9 cellular contexts compared by ENCODE assay signal in the genomic region with DNA sequence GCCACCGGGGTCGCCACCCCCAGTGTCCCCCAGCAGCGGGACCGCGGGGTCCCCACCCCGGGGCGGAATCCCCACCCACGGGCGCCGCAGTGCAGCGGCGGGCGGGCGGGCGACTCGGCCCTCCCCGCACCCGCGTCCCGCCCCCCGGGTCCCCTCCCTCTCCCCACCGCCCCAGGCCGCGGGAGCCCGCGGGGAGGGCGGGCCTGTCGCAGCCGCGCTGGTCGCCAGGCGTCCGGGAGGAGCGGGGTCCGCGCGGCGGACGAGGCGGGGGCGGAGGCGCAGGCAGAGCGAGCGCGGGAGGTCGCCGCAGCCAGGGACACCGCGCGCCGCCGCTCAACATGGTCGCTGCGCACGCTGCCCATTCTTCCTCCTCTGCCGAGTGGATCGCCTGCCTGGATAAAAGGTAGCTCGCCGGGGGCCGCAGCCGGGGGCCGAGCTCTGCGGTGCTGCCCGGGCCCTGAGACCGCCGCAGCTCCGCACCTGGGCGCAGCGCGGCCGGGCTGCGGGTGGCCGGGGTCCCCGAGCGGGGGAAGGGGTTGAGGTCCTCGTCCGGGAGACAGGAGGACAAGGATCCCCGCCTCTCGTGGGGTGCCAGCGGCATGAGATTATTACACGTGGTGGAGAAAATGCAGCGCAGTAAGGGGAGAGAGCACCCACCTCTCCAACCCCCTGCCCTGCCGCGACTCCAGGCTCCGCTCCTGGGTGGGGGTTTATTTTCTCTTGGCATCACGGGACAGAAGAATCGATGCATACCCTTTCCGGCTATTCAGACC. TPM values are rescaled to one million over a fixed set of nuclear protein-coding genes. Genes with fewer than 3 reads are reported as not detected.
DNase-seq lines count a peak whose midpoint lies in the region; ATAC-seq and TF ChIP-seq lines count a peak whose summit lies in the region.
"Had no signal": no experiment of that assay in that cellular context is flagged by ENCODE, and none has a peak within 500 bp of the region (broad histone marks: within the 10 kb centered on the region; RNA-seq: fewer than 3 reads in every experiment).

RAPGEF4 (plus strand) TSS at position 200 of the 773 bp plus-strand sequence; CDS start at position 339, 139 bp downstream.

- H2AFZ ChIP-seq in PC-9, result peak within 1 kb of the TSS; percentile 63

- no peaks in the 10 kb centered on the region for H3F3A ChIP-seq in PC-9 (ENCODE audit: insufficient read depth, low read depth)

- no peaks in the 10 kb centered on the region for H3K79me2 ChIP-seq in PC-9 (ENCODE audit: low read depth)

- H3K9me3 Mint-ChIP-seq in endothelial cell (ENCODE audit: unreplicated experiment), result no peaks in the 10 kb centered on the region
- no peaks in the 10 kb centered on the region for H3K9me3 Mint-ChIP-seq in naive thymus-derived CD4-positive, alpha-beta T cell

- H3K27me3 ChIP-seq in PC-9 (ENCODE audit: insufficient read depth, low read depth), result 0 out of 2 replicates have a peak, but pooled peaks cover 2% of the 10 kb centered on the region
- H3K27me3 ChIP-seq in naive thymus-derived CD4-positive, alpha-beta T cell (ENCODE audit: control insufficient read depth in 2 of 2, insufficient read depth in 2 of 2, low read length in 2 of 2), result peaks cover 0 to 9% of the 10 kb centered on the region in 2 donors

- intact Hi-C loops in PC-9 (cut with micrococcal nuclease; ENCODE audit: unreplicated experiment), result no loop called here
- intact Hi-C loops in naive thymus-derived CD4-positive, alpha-beta T cell (cut with micrococcal nuclease), result no loop called here

- no peaks in the 10 kb centered on the region for H3K9me2 ChIP-seq in PC-9 (ENCODE audit: insufficient read depth)

- no TSS peak for BruUV-seq in PC-9 (replicated peaks; lab: Mats Ljungman, UMichigan)

- H3K9me3 ChIP-seq in PC-9 (ENCODE audit: insufficient read depth, low read depth), result no peaks in the 10 kb centered on the region
- no peaks in the 10 kb centered on the region for H3K9me3 ChIP-seq in naive thymus-derived CD4-positive, alpha-beta T cell (ENCODE audit: control insufficient read depth in 2 of 3, low read length in 3 of 3)

- TF ChIP-seq CTCF in PC-9 (conservative IDR thresholded peaks at IDR 0.05), result no peak
- no peak for TF ChIP-seq CTCF in endothelial cell (IDR thresholded peaks at IDR 0.05; ENCODE audit: unreplicated experiment)

- peaks cover 10% of the 10 kb centered on the region for H3K27me3 Mint-ChIP-seq in endothelial cell (ENCODE audit: unreplicated experiment)
- H3K27me3 Mint-ChIP-seq in naive thymus-derived CD4-positive, alpha-beta T cell, result peaks cover 47 to 73% (median 62%) of the 10 kb centered on the region in 5 donors

- H3K4me1 ChIP-seq in PC-9 (replicated peaks; ENCODE audit: insufficient read depth), result no peaks in the 10 kb centered on the region
- H3K4me1 ChIP-seq in naive thymus-derived CD4-positive, alpha-beta T cell (ENCODE audit: control insufficient read depth in 2 of 2, insufficient read depth in 2 of 2, low read length in 2 of 2), result no peaks in the 10 kb centered on the region

- no peaks in the 10 kb centered on the region for H4K20me1 ChIP-seq in PC-9 (ENCODE audit: insufficient read depth)

- POLR2A ChIA-PET in PC-9 (lab: Charles Lee; ENCODE audit: unreplicated experiment), result no interaction called here
- POLR2A ChIA-PET in naive thymus-derived CD4-positive, alpha-beta T cell (lab: Charles Lee), result no interaction called here

- H3K36me3 ChIP-seq in PC-9 (ENCODE audit: low read depth), result no peaks in the 10 kb centered on the region
- no peaks in the 10 kb centered on the region for H3K36me3 ChIP-seq in naive thymus-derived CD4-positive, alpha-beta T cell (ENCODE audit: control insufficient read depth in 2 of 3, insufficient read depth in 3 of 3, low read length in 3 of 3)

- peak; percentile 14 for ATAC-seq in naive thymus-derived CD4-positive, alpha-beta T cell
- no peak for ATAC-seq in HG02852 (IDR thresholded peaks at IDR 0.05; ENCODE audit: unreplicated experiment)

- H3K4me2 ChIP-seq in PC-9, result peak within 1 kb of the TSS; percentile 64

- peak within 1 kb of the TSS; percentile 86 for H3K4me3 Mint-ChIP-seq in endothelial cell (ENCODE audit: unreplicated experiment)
- H3K4me3 Mint-ChIP-seq in naive thymus-derived CD4-positive, alpha-beta T cell, result peak within 1 kb of the TSS; percentile 28 to 84 (median 75)

- H3K4me3 ChIP-seq in PC-9, result peak within 1 kb of the TSS; percentile 40; the same call in 1 of the 2 replicates
- no peak within 1 kb of the TSS for H3K4me3 ChIP-seq in naive thymus-derived CD4-positive, alpha-beta T cell (ENCODE audit: low read length)

- H3K36me3 Mint-ChIP-seq in endothelial cell (ENCODE audit: low read depth, unreplicated experiment), result no peaks in the 10 kb centered on the region
- H3K36me3 Mint-ChIP-seq in naive thymus-derived CD4-positive, alpha-beta T cell, result no peaks in the 10 kb centered on the region

- CTCF ChIA-PET in PC-9 (lab: Charles Lee), result interaction anchor here (0.6 kb wide), 1 partner anchor 71 kb away, joined by 3 read pairs; no protein-coding TSS in a partner anchor
- CTCF ChIA-PET in naive thymus-derived CD4-positive, alpha-beta T cell (lab: Charles Lee), result no interaction called here

- DNase-seq in DMS 273 (lab: John Stamatoyannopoulos, UW; ENCODE audit: unreplicated experiment) (peak; percentile 70), DMS 273 treated with DMSO at 0.1 percent for 48 hours (lab: John Stamatoyannopoulos, UW) (no peak), PC-9 (peak in 1 of 2 experiments; percentile 18), endothelial cell (ENCODE audit: low spot score) (peak; percentile 47), NCI-H524 treated with DMSO at 0.1 percent for 48 hours (lab: John Stamatoyannopoulos, UW) (no peak), SHP77 treated with DMSO at 0.1 percent for 48 hours (lab: John Stamatoyannopoulos, UW) (no peak)
- peak in 3 of 9 donors; percentile 4 to 6 (median 6) for DNase-seq in naive thymus-derived CD4-positive, alpha-beta T cell

- H3K27ac Mint-ChIP-seq in endothelial cell (ENCODE audit: unreplicated experiment), result no peak within 1 kb of the TSS
- peak within 1 kb of the TSS in 1 of 9 donors; percentile 49 for H3K27ac Mint-ChIP-seq in naive thymus-derived CD4-positive, alpha-beta T cell

- H3K4me1 Mint-ChIP-seq in endothelial cell (ENCODE audit: unreplicated experiment), result peaks cover 6% of the 10 kb centered on the region
- H3K4me1 Mint-ChIP-seq in naive thymus-derived CD4-positive, alpha-beta T cell, result peaks cover 0 to 12% (median 6%) of the 10 kb centered on the region in 7 donors

- H3K27ac ChIP-seq in PC-9, result no peak within 1 kb of the TSS
- no peak within 1 kb of the TSS for H3K27ac ChIP-seq in naive thymus-derived CD4-positive, alpha-beta T cell (ENCODE audit: low read depth, low read length)
- H3K27ac ChIP-seq: 22Rv1 had no signal

RNA-seq across cellular contexts. Expression of gene RAPGEF4, which starts in this region (rescaled TPM):
- total RNA-seq in PC-9 (2021), result 0.53 TPM in 1 of 2 replicates, not detected in the other
- total RNA-seq in endothelial cell (ENCODE audit: unreplicated experiment), result 7.5 TPM
- total RNA-seq in naive thymus-derived CD4-positive, alpha-beta T cell, result 1 to 10 TPM in 3 of 5 experiments, under 1 TPM in 2; 0.39 to 2.5 (median 1.4) TPM
- not detected for polyA plus RNA-seq in naive thymus-derived CD4-positive, alpha-beta T cell

Comparison
In these comparisons a context has a peak if more than half of its experiments do, and no peak if none do; other contexts are left out.
1. DNase-seq: peak in DMS 273 (single experiment) and endothelial cell (single experiment); none in DMS 273 treated with DMSO at 0.1 percent for 48 hours (single experiment), NCI-H524 treated with DMSO at 0.1 percent for 48 hours (single experiment) and SHP77 treated with DMSO at 0.1 percent for 48 hours (single experiment).